20 cellular contexts compared by ENCODE assay signal in the genomic region with DNA sequence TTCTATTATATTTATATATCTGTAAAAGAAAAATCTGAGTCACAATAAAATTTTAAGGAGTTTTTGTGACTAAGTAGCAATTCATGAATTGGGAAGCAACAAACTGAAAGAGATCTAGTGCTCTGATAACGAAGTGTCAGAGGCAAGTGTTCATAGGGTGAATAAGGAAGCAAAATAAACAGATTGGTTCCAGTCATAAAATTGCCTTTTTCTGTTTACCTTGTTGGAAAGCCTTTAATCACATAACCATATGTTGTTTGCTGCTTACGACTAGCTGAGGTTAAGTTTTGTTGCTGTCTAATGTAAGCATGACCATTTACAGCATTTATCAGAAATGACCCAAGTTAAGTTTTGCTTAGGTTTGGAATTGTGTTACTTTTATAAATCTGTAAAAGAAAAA.
"Had no signal": no experiment of that assay in that cellular context is flagged by ENCODE, and none has a peak within 500 bp of the region (broad histone marks: within the 10 kb centered on the region; RNA-seq: fewer than 3 reads in every experiment).

No MANE protein-coding gene starts in this region.

- H3K9me3 Mint-ChIP-seq: activated CD4-positive, alpha-beta T cell treated with anti-CD3 and anti-CD28 coated beads, Interleukin-2, amount 10 ng/mL, durations not matched to agents 7 days and 5 days; activated naive CD8-positive, alpha-beta T cell treated with anti-CD3 and anti-CD28 coated beads, Interleukin-2, amount 10 ng/mL, durations not matched to agents 7 days and 5 days; activated T-cell treated with anti-CD3 and anti-CD28 coated beads, Interleukin-2, amount 50 U/mL, for 24 hours; activated T-helper 2 cell treated with anti-CD3 and anti-CD28 coated beads, Interferon-gamma antibody, Interleukin-2, Interleukin-4, amounts not matched to agents 10 μg/mL and 5 μg/mL and 100 μg/mL, durations not matched to agents 14 hours and 24 hours and 36 hours; mesothelial cell of epicardium had no signal

- DNase-seq: activated CD4-positive, alpha-beta T cell treated with anti-CD3 and anti-CD28 coated beads, Interleukin-2, amount 10 ng/mL, durations not matched to agents 7 days and 5 days; activated CD8-positive, alpha-beta T cell treated with anti-CD3 and anti-CD28 coated beads, Interleukin-2, amount 10 ng/mL, durations not matched to agents 7 days and 5 days; activated naive CD4-positive, alpha-beta T cell treated with Interleukin-2 at 50 U/mL for 16 hours; activated naive CD8-positive, alpha-beta T cell treated with anti-CD3 and anti-CD28 coated beads, Interleukin-2, amount 10 ng/mL, durations not matched to agents 7 days and 5 days; activated T-cell treated with anti-CD3 and anti-CD28 coated beads, Interleukin-2, amount 50 U/mL, for 24 hours; amygdala; body of pancreas; gastrocnemius medialis; head of caudate nucleus; nephron progenitor cell; occipital lobe; stimulated activated CD4-positive, alpha-beta T cell treated with anti-CD3 and anti-CD28 coated beads, Interleukin-12 subunit alpha, Interleukin-12 subunit beta, amount 100 ng/mL, for 4 hours; stimulated activated CD4-positive, alpha-beta T cell treated with anti-CD3 and anti-CD28 coated beads, Interleukin-1b, Interleukin-23, amount 100 ng/mL, for 48 hours; stimulated activated CD8-positive, alpha-beta memory T cell treated with anti-CD3 and anti-CD28 coated beads, Interleukin-4, amount 100 ng/mL, for 48 hours; stimulated activated naive CD4-positive, alpha-beta T cell; thyroid gland had no signal

- H3K4me3 Mint-ChIP-seq: activated CD4-positive, alpha-beta T cell treated with anti-CD3 and anti-CD28 coated beads, Interleukin-2, amount 10 ng/mL, durations not matched to agents 7 days and 5 days; activated CD8-positive, alpha-beta T cell treated with anti-CD3 and anti-CD28 coated beads, Interleukin-2, amount 10 ng/mL, durations not matched to agents 7 days and 5 days; activated naive CD8-positive, alpha-beta T cell treated with anti-CD3 and anti-CD28 coated beads, Interleukin-2, amount 10 ng/mL, durations not matched to agents 7 days and 5 days; activated T-cell treated with anti-CD3 and anti-CD28 coated beads, Interleukin-2, amount 50 U/mL, for 24 hours; mesothelial cell of epicardium; nephron progenitor cell had no signal

- H3K9me3 ChIP-seq: body of pancreas, gastrocnemius medialis, thyroid gland had no signal

- ATAC-seq: activated CD8-positive, alpha-beta T cell treated with anti-CD3 and anti-CD28 coated beads, Interleukin-2, amount 10 ng/mL, durations not matched to agents 7 days and 5 days; body of pancreas; gastrocnemius medialis; left lobe of liver had no signal

- H3K4me1 Mint-ChIP-seq: activated CD4-positive, alpha-beta T cell treated with anti-CD3 and anti-CD28 coated beads, Interleukin-2, amount 10 ng/mL, durations not matched to agents 7 days and 5 days; activated naive CD8-positive, alpha-beta T cell treated with anti-CD3 and anti-CD28 coated beads, Interleukin-2, amount 10 ng/mL, durations not matched to agents 7 days and 5 days; nephron progenitor cell had no signal

- H3K27me3 ChIP-seq: body of pancreas, gastrocnemius medialis, thyroid gland had no signal

- H3K4me3 ChIP-seq: body of pancreas, gastrocnemius medialis, lung, thyroid gland had no signal

- H3K27ac ChIP-seq: body of pancreas, gastrocnemius medialis, thyroid gland had no signal

- H3K27me3 Mint-ChIP-seq: activated CD4-positive, alpha-beta T cell treated with anti-CD3 and anti-CD28 coated beads, Interleukin-2, amount 10 ng/mL, durations not matched to agents 7 days and 5 days; activated naive CD8-positive, alpha-beta T cell treated with anti-CD3 and anti-CD28 coated beads, Interleukin-2, amount 10 ng/mL, durations not matched to agents 7 days and 5 days; activated T-cell treated with anti-CD3 and anti-CD28 coated beads, Interleukin-2, amount 50 U/mL, for 24 hours had no signal

- H3K27ac Mint-ChIP-seq: activated CD4-positive, alpha-beta T cell treated with anti-CD3 and anti-CD28 coated beads, Interleukin-2, amount 10 ng/mL, durations not matched to agents 7 days and 5 days; activated CD8-positive, alpha-beta T cell treated with anti-CD3 and anti-CD28 coated beads, Interleukin-2, amount 10 ng/mL, durations not matched to agents 7 days and 5 days; activated naive CD8-positive, alpha-beta T cell treated with anti-CD3 and anti-CD28 coated beads, Interleukin-2, amount 10 ng/mL, durations not matched to agents 7 days and 5 days; activated T-cell treated with anti-CD3 and anti-CD28 coated beads, Interleukin-2, amount 50 U/mL, for 24 hours; activated T-helper 2 cell treated with anti-CD3 and anti-CD28 coated beads, Interferon-gamma antibody, Interleukin-2, Interleukin-4, amounts not matched to agents 10 μg/mL and 5 μg/mL and 100 μg/mL, durations not matched to agents 14 hours and 24 hours and 36 hours; mesothelial cell of epicardium had no signal

- H3K36me3 Mint-ChIP-seq: activated naive CD8-positive, alpha-beta T cell treated with anti-CD3 and anti-CD28 coated beads, Interleukin-2, amount 10 ng/mL, durations not matched to agents 7 days and 5 days; mesothelial cell of epicardium had no signal
